9 cellular contexts compared by ENCODE assay signal in genomic region chr4:164748375-164748774, GRCh38. TPM values are rescaled to one million over a fixed set of nuclear protein-coding genes. Genes with fewer than 3 reads are reported as not detected.
A peak's percentile ranks its signal among the peaks of the same experiment; 100 is the strongest.
DNase-seq lines count a peak whose midpoint lies in the region; ATAC-seq and TF ChIP-seq lines count a peak whose summit lies in the region.
"Had no signal": no experiment of that assay in that cellular context is flagged by ENCODE, and none has a peak within 500 bp of the region (broad histone marks: within the 10 kb centered on the region; RNA-seq: fewer than 3 reads in every experiment).

No MANE protein-coding gene starts in this region.

- H3K36me3 ChIP-seq in mucosa of descending colon (ENCODE audit: low read depth), result no peaks in the 10 kb centered on the region

- TF ChIP-seq CTCF in AG04450 (IDR thresholded peaks at IDR 0.05; ENCODE audit: low read depth, low read length) (peak; percentile 40), GM12873 (IDR thresholded peaks at IDR 0.05; ENCODE audit: insufficient read depth, low read depth, low read length, missing control alignments) (peak; percentile 21), mucosa of descending colon (IDR thresholded peaks at IDR 0.05) (no peak)

- intact Hi-C loops in mucosa of descending colon (cut with DNase I, micrococcal nuclease), result no loop called here

- POLR2A ChIA-PET in AG04450 (lab: Yijun Ruan, JAX), result no interaction called here

- H3K4me1 ChIP-seq in mucosa of descending colon (ENCODE audit: low read depth), result no peaks in the 10 kb centered on the region

- H3K4me3 ChIP-seq in AG04450 (ENCODE audit: low read depth, low read length), result no peak overlapping the region
- H3K4me3 ChIP-seq in mucosa of descending colon, result no peak overlapping the region

- no peaks in the 10 kb centered on the region for H3K27me3 ChIP-seq in AG04450 (ENCODE audit: control insufficient read depth, insufficient read depth, low read length)

- ATAC-seq in mucosa of descending colon (no peak), GM21786 (IDR thresholded peaks at IDR 0.05; ENCODE audit: unreplicated experiment) (no peak), GM21360 (IDR thresholded peaks at IDR 0.05; ENCODE audit: unreplicated experiment) (no peak)

- CTCF ChIA-PET in AG04450 (lab: Charles Lee), result interaction anchor here (0.7 to 2.6 kb wide), 5 partner anchors 20 to 1507 kb away, joined by 4 to 13 read pairs (median 5); no protein-coding TSS in a partner anchor

- no peak overlapping the region for H3K27ac ChIP-seq in AG04450 (ENCODE audit: low read depth, low read length)

- DNase-seq in AG04450 (ENCODE audit: low read depth, low spot score) (no peak), SK-MEL-5 (ENCODE audit: low read depth, low spot score) (peak; percentile 51), glomerular visceral epithelial cell (ENCODE audit: extremely low spot score) (peak; percentile 32), mucosa of descending colon (no peak), SK-N-DZ (ENCODE audit: low spot score) (no peak)
- DNase-seq: NCI-H345 had no signal

- no peaks in the 10 kb centered on the region for H3K9me3 ChIP-seq in AG04450 (ENCODE audit: control insufficient read depth, insufficient read depth, low read length)
- no peaks in the 10 kb centered on the region for H3K9me3 ChIP-seq in mucosa of descending colon

- in situ Hi-C loops in SK-MEL-5 (cut with HindIII; ENCODE audit: low pct_unique_long_range_greater_than_20kb, low sequenced_read_pairs), result no loop called here

RNA-seq across cellular contexts. Expression of gene SMIM31, which starts 5.6 kb away (rescaled TPM):
- not detected in 2 replicates for polyA plus RNA-seq in AG04450 (2011; rRNA removed)
- polyA minus RNA-seq in AG04450 (2011; rRNA and poly(A)+ RNA removed), result not detected in 2 replicates
- 0.26 and 0.56 TPM in 2 replicates for total RNA-seq in SK-MEL-5 (2014; rRNA removed; shearing (Covaris generic))
- 0.51 TPM in 1 of 2 replicates, not detected in the other for polyA plus RNA-seq in SK-MEL-5 (2015; cell fraction: cytosol; rRNA removed)
- polyA plus RNA-seq in SK-MEL-5 (2015; cell fraction: nucleus; rRNA removed), result not detected in 2 replicates
- total RNA-seq in mucosa of descending colon, result 10 to 100 TPM; 11.0 to 37.8 (median 32.5) TPM
- not detected in 2 replicates for polyA plus RNA-seq in SK-N-DZ (2014; cell fraction: cytosol; rRNA removed)
- polyA plus RNA-seq in SK-N-DZ (2014; cell fraction: nucleus; rRNA removed), result not detected in 2 replicates

Comparison
In these comparisons a context has a peak if more than half of its experiments do, and no peak if none do; other contexts are left out.
1. DNase-seq: peak in SK-MEL-5 (single experiment) and glomerular visceral epithelial cell (single experiment); none in AG04450 (single experiment), mucosa of descending colon (0 of 3) and SK-N-DZ (single experiment).